In the genomic region with DNA sequence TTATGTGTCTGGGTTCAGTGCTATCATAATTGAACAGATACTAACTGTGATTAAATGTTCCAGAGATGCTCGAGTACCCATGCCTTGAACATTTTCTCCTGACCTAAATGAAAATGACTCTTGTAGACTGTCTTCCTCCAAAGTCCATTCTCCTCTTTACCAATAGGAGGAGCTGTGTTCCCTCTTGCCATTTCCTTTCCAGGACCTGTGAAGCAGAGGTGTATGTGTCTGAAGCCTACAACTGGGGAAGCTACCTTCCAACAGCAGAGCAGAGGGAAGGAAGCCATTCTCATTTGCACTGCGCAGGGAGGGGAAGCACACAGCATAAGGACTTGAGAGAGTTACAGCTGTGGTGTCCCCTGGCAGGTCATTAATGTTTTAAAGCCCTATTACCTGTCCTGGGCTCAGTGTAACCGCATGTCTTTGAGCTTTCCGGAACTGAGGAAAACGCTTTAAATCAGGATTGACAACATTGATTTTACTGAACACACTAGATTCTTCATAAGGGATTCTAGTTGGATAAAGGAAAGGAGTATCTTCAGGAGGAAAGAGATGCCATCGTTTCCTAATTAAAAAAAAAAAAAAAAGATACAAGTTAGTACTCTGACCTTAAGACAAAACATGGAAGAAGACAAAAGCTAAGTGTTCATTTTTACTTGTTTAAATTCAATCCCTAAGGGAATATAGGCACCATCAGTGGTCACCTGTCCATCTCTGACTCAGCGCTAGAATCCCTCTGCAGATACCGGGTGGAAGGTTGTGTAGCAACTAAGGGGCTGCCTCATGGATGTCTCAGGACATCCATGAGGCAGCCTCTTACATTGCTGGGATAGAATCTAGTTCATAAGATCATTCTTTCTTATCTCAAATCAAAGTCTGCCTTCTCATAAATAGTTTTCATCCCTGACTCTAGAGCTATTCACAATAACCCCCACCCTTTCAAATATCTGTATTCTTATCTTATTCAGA, we compare ENCODE assay signal across 8 cellular contexts. TPM values are rescaled to one million over a fixed set of nuclear protein-coding genes. Genes with fewer than 3 reads are reported as not detected.
DNase-seq lines count a peak whose midpoint lies in the region; ATAC-seq and TF ChIP-seq lines count a peak whose summit lies in the region.

No MANE protein-coding gene starts in this region.

- H3K4me1 Mint-ChIP-seq in activated naive CD4-positive, alpha-beta T cell treated with anti-CD3 and anti-CD28 coated beads, Interleukin-2, amount 50 U/mL, for 24 hours: peaks cover 7% of the 10 kb centered on the region

- H3K4me3 Mint-ChIP-seq in activated naive CD4-positive, alpha-beta T cell treated with anti-CD3 and anti-CD28 coated beads, Interleukin-2, amount 50 U/mL, for 24 hours: no peak overlapping the region

- DNase-seq in activated naive CD4-positive, alpha-beta T cell treated with Interleukin-2 at 50 U/mL for 16 hours: no peak
- DNase-seq in HT-29 (ENCODE audit: low spot score) (peak; percentile 79), brain microvascular endothelial cell (peak; percentile 25), lung microvascular endothelial cell (ENCODE audit: low read depth in 2 of 2) (peak; percentile 23 to 60), omental fat pad (ENCODE audit: low spot score) (no peak), DMS 273 (lab: John Stamatoyannopoulos, UW; ENCODE audit: unreplicated experiment) (no peak)

- H3K27ac Mint-ChIP-seq in activated naive CD4-positive, alpha-beta T cell treated with anti-CD3 and anti-CD28 coated beads, Interleukin-2, amount 50 U/mL, for 24 hours: peak overlapping the region; percentile 60

- no peak overlapping the region for H3K27ac ChIP-seq in brain microvascular endothelial cell

- no peaks in the 10 kb centered on the region for H3K27me3 Mint-ChIP-seq in activated naive CD4-positive, alpha-beta T cell treated with anti-CD3 and anti-CD28 coated beads, Interleukin-2, amount 50 U/mL, for 24 hours

- H3K36me3 Mint-ChIP-seq in activated naive CD4-positive, alpha-beta T cell treated with anti-CD3 and anti-CD28 coated beads, Interleukin-2, amount 50 U/mL, for 24 hours: peaks cover 16% of the 10 kb centered on the region

- no peaks in the 10 kb centered on the region for H3K27me3 ChIP-seq in brain microvascular endothelial cell (replicated peaks)

- H3K36me3 ChIP-seq in brain microvascular endothelial cell (replicated peaks): no peaks in the 10 kb centered on the region

- TF ChIP-seq CTCF in brain microvascular endothelial cell (IDR thresholded peaks at IDR 0.05; ENCODE audit: low read depth, low read length, missing control alignments) (peak; percentile 84), omental fat pad (IDR thresholded peaks at IDR 0.05) (no peak)

- in situ Hi-C loops in brain microvascular endothelial cell (cut with HindIII; ENCODE audit: low pct_ligation_motif_present, low sequenced_read_pairs): no loop called here

- H3K4me3 ChIP-seq in brain microvascular endothelial cell (ENCODE audit: low read depth, low read length): no peak overlapping the region

- H3K9me3 Mint-ChIP-seq in activated naive CD4-positive, alpha-beta T cell treated with anti-CD3 and anti-CD28 coated beads, Interleukin-2, amount 50 U/mL, for 24 hours: no peaks in the 10 kb centered on the region

- ATAC-seq in omental fat pad (ENCODE audit: low FRiP score) (no peak), HG02938 (IDR thresholded peaks at IDR 0.05; ENCODE audit: unreplicated experiment) (no peak)

RNA-seq across cellular contexts. Expression of a gene that starts 38.5 kb away (rescaled TPM):
- 3.5 and 4.1 TPM in 2 replicates for total RNA-seq in HT-29 (2014; rRNA removed; shearing (Covaris generic))
- total RNA-seq in lung microvascular endothelial cell: 5.9 and 12.5 TPM in 2 replicates
- 10 to 100 TPM in 2 of 4 donors, 1 to 10 TPM in 2; 7.8 to 21.3 (median 13.3) TPM for total RNA-seq in omental fat pad

RNA-seq across cellular contexts. Expression of a gene that starts 39.7 kb away (rescaled TPM):
- 9.9 and 13.8 TPM in 2 replicates for total RNA-seq in HT-29 (2014; rRNA removed; shearing (Covaris generic))
- 10.9 TPM in 2 replicates for total RNA-seq in lung microvascular endothelial cell
- 10 to 100 TPM; 14.2 to 21.2 (median 19.7) TPM for total RNA-seq in omental fat pad

Comparison
In these comparisons a context has a peak if more than half of its experiments do, and no peak if none do; other contexts are left out.
1. DNase-seq: peak in HT-29 (single experiment), brain microvascular endothelial cell (single experiment) and lung microvascular endothelial cell (2 of 2); none in activated naive CD4-positive, alpha-beta T cell treated with Interleukin-2 at 50 U/mL for 16 hours (single experiment), omental fat pad (single experiment) and DMS 273 (single experiment).